ENCODE assay signal across 1 cellular context in the genomic region with DNA sequence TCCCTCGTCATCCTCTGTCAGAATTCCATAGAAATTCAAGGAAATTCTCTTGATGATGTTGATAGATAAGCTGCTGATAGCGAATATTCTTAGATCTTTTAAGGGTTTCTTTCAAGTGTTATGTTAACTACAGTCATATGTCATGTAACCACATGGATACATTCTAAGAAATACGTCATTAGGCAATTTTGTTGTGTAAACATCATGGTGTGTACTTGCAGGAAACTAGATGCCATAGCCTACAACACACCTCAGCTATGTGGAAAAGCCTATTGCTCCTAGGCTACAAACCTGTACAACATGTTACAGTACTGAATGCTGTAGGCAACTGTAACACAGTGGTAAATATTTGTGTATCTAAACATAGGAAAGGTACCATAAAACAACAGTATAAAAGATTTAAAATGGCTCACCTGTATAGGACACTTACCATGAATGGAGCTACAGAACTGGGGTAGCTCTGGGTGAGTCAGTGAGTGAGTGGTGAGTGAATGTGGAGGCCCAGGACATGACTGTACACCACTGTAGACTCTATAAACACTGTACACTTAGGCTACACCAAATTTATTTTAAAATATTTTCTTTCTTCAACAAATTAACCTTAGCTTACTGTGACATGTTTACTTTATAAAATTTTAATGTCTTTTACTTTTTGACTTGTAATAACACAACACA.
TF ChIP-seq lines count a peak whose summit lies in the region.

No MANE protein-coding gene starts in this region.

TF ChIP-seq in HepG2, 621 proteins besides CTCF, POLR2A, EP300 and RAD21 (continued from another document):
- no peak for TF ChIP-seq ZNF44 (CRISPR knock-in tag; IDR thresholded peaks at IDR 0.05)
